ENCODE assay signal across 26 cellular contexts in genomic region chr19:40224342-40225148, GRCh38. TPM values are rescaled to one million over a fixed set of nuclear protein-coding genes. Genes with fewer than 3 reads are reported as not detected.
DNase-seq lines count a peak whose midpoint lies in the region; ATAC-seq and TF ChIP-seq lines count a peak whose summit lies in the region.
"Had no signal": no experiment of that assay in that cellular context is flagged by ENCODE, and none has a peak within 500 bp of the region (broad histone marks: within the 10 kb centered on the region; RNA-seq: fewer than 3 reads in every experiment).

No MANE protein-coding gene starts in this region.

- no peak overlapping the region for H3K27ac Mint-ChIP-seq in Calu3 (ENCODE audit: unreplicated experiment)
- H3K27ac Mint-ChIP-seq: activated B cell treated with CpG ODN at 0.5 μM for 24 hours; progenitor cell of endocrine pancreas; stimulated activated naive B cell treated with anti-CD40 and anti-IgM and Interleukin-4, amounts not matched to agents 10 μg/mL and 1 μg/mL and 100 μg/mL, for 72 hours had no signal

- CTCF ChIA-PET in Calu3 (lab: Charles Lee) = interaction anchor here (0.6 kb wide), 1 partner anchor 59 kb away, joined by 3 read pairs; no protein-coding TSS in a partner anchor

- H3K4me3 ChIP-seq in RWPE2 (ENCODE audit: severe bottlenecking) = no peak overlapping the region
- no peak overlapping the region for H3K4me3 ChIP-seq in WERI-Rb-1 (ENCODE audit: low read depth, low read length)
- H3K4me3 ChIP-seq: GM12878, suprapubic skin had no signal

- BruUV-seq in Calu3 (replicated peaks; lab: Mats Ljungman, UMichigan) = no TSS peak

- intact Hi-C loops in Calu3 (cut with micrococcal nuclease; ENCODE audit: unreplicated experiment) = no loop called here
- intact Hi-C loops in left colon (cut with DNase I, micrococcal nuclease) = loop anchor here in 1 of 2 donors (5.0 kb wide), 1 partner anchor 87 kb away; no protein-coding TSS in a partner anchor

- peaks cover 33% of the 10 kb centered on the region for H3K36me3 Mint-ChIP-seq in Calu3 (ENCODE audit: insufficient read depth, unreplicated experiment)

- H3K4me1 Mint-ChIP-seq in Calu3 (ENCODE audit: low read depth, unreplicated experiment) = peaks cover 48% of the 10 kb centered on the region

- no peaks in the 10 kb centered on the region for H3K9me3 ChIP-seq in RWPE2 (ENCODE audit: severe bottlenecking)
- peaks cover 11% of the 10 kb centered on the region for H3K9me3 ChIP-seq in WERI-Rb-1 (ENCODE audit: severe bottlenecking)
- H3K9me3 ChIP-seq: neutrophil, suprapubic skin had no signal

- H3K27ac ChIP-seq in RWPE2 (ENCODE audit: poor library complexity, severe bottlenecking) (no peak overlapping the region), WERI-Rb-1 (no peak overlapping the region)
- H3K27ac ChIP-seq: KMS-11, neutrophil, suprapubic skin had no signal

- ATAC-seq in RWPE2 (ENCODE audit: low read depth) (no peak), left colon (peak; percentile 18), HG03442 (IDR thresholded peaks at IDR 0.05; ENCODE audit: unreplicated experiment) (no peak), HG02981 (IDR thresholded peaks at IDR 0.05; ENCODE audit: unreplicated experiment) (no peak)
- ATAC-seq: activated naive CD8-positive, alpha-beta T cell treated with anti-CD3 and anti-CD28 coated beads, Interleukin-2, amount 50 U/mL, for 24 hours; activated T-cell treated with anti-CD3 and anti-CD28 coated beads, Interleukin-2, amount 50 U/mL, for 4 hours; GM12878; left lobe of liver; stimulated activated naive B cell treated with anti-CD40 and anti-IgM and Interleukin-4, amounts not matched to agents 10 μg/mL and 1 μg/mL and 100 μg/mL, for 72 hours had no signal

- DNase-seq in Calu3 (peak; percentile 35), HT-29 (ENCODE audit: low spot score) (peak; percentile 43), RWPE2 (ENCODE audit: low spot score) (peak; percentile 60), left colon (no peak), WERI-Rb-1 (no peak)
- DNase-seq: activated B cell treated with CpG ODN at 0.5 μM for 24 hours; activated CD4-positive, alpha-beta T cell treated with anti-CD3 and anti-CD28 coated beads, Interleukin-2, amount 50 U/mL, for 1 hour; activated gamma-delta T cell treated with Interleukin-2 at 50 U/mL for 16 hours; activated naive CD8-positive, alpha-beta T cell treated with anti-CD3 and anti-CD28 coated beads, Interleukin-2, amount 50 U/mL, for 24 hours; activated T-cell treated with anti-CD3 and anti-CD28 coated beads, Interleukin-2, amount 50 U/mL, for 4 hours; EL; NCI-H526 treated with DMSO at 0.1 percent for 48 hours; stimulated activated CD4-positive, alpha-beta T cell treated with anti-CD3 and anti-CD28 coated beads, Interleukin-15, amount 100 ng/mL, for 24 hours; stimulated activated naive B cell treated with anti-CD40 and anti-IgM and Interleukin-4, amounts not matched to agents 10 μg/mL and 1 μg/mL and 100 μg/mL, for 72 hours; T1000 had no signal

- peak overlapping the region; percentile 51 for H3K4me3 Mint-ChIP-seq in Calu3 (ENCODE audit: low read depth, unreplicated experiment)
- H3K4me3 Mint-ChIP-seq: activated B cell treated with CpG ODN at 0.5 μM for 24 hours; activated naive CD8-positive, alpha-beta T cell treated with anti-CD3 and anti-CD28 coated beads, Interleukin-2, amount 50 U/mL, for 24 hours; activated T-cell treated with anti-CD3 and anti-CD28 coated beads, Interleukin-2, amount 50 U/mL, for 4 hours; stimulated activated naive B cell treated with anti-CD40 and anti-IgM and Interleukin-4, amounts not matched to agents 10 μg/mL and 1 μg/mL and 100 μg/mL, for 72 hours had no signal

- H3K9me3 Mint-ChIP-seq in Calu3 (ENCODE audit: low read depth, unreplicated experiment) = peaks cover 6% of the 10 kb centered on the region

- H3K27me3 Mint-ChIP-seq in Calu3 (ENCODE audit: unreplicated experiment) = peaks cover 43% of the 10 kb centered on the region

- no peak for TF ChIP-seq CTCF in Calu3 (IDR thresholded peaks at IDR 0.05; ENCODE audit: unreplicated experiment)
- TF ChIP-seq CTCF in RWPE2 (IDR thresholded peaks at IDR 0.05; ENCODE audit: poor library complexity, severe bottlenecking) = no peak
- no peak for TF ChIP-seq CTCF in WERI-Rb-1 (IDR thresholded peaks at IDR 0.05; ENCODE audit: low read depth, low read length)

- H3K4me1 ChIP-seq in RWPE2 (ENCODE audit: insufficient read depth, poor library complexity, severe bottlenecking) = no peaks in the 10 kb centered on the region

- no peaks in the 10 kb centered on the region for H3K36me3 ChIP-seq in RWPE2 (ENCODE audit: low read depth)
- H3K36me3 ChIP-seq in WERI-Rb-1 = no peaks in the 10 kb centered on the region
- H3K36me3 ChIP-seq: neutrophil, suprapubic skin had no signal

- H3K27me3 ChIP-seq in RWPE2 (ENCODE audit: insufficient read depth, poor library complexity, severe bottlenecking) = peaks cover 28% of the 10 kb centered on the region
- peaks cover 43% of the 10 kb centered on the region for H3K27me3 ChIP-seq in WERI-Rb-1 (ENCODE audit: insufficient read depth, low read depth, severe bottlenecking)

RNA-seq across cellular contexts. Expression of gene CCNP, which starts 1.9 kb away (rescaled TPM):
- total RNA-seq in Calu3 (2022) = 0.83 and 0.94 TPM in 2 replicates
- total RNA-seq in HT-29 (2014; rRNA removed; shearing (Covaris generic)) = 0.23 and 1.2 TPM in 2 replicates
- under 1 TPM in 1 of 2 donors, not detected in 1; 0.24 TPM for total RNA-seq in left colon
- total RNA-seq: dermis microvascular lymphatic vessel endothelial cell, ureter had no signal

RNA-seq across cellular contexts. Expression of gene TTC9B, which starts 6.4 kb away (rescaled TPM):
- total RNA-seq in Calu3 (2022) (not detected in 2 replicates), left colon (under 1 TPM; 0.37 to 0.45 TPM)
- 0.94 TPM in 1 of 2 replicates, not detected in the other for total RNA-seq in HT-29 (2014; rRNA removed; shearing (Covaris generic))
- total RNA-seq: activated B cell treated with CpG ODN at 0.5 μM for 24 hours; activated T-cell treated with anti-CD3 and anti-CD28 coated beads, Interleukin-2, amount 50 U/mL, for 4 hours; dermis microvascular lymphatic vessel endothelial cell; GM12878; left lobe of liver; mesenteric fat pad; progenitor cell of endocrine pancreas; suprapubic skin; ureter had no signal

RNA-seq across cellular contexts. Expression of gene MAP3K10, which starts 33.3 kb away (rescaled TPM):
- total RNA-seq in Calu3 (2022) (26.1 and 30.5 TPM in 2 replicates), left colon (10 to 100 TPM; 10.7 to 11.7 TPM)
- total RNA-seq in HT-29 (2014; rRNA removed; shearing (Covaris generic)) = 9.7 and 15.2 TPM in 2 replicates

Comparison
In these comparisons a context has a peak if more than half of its experiments do, and no peak if none do; other contexts are left out.
1. DNase-seq: peak in Calu3 (single experiment), HT-29 (single experiment) and RWPE2 (single experiment); none in left colon (0 of 2) and WERI-Rb-1 (single experiment).